In genomic region chr11:94925422-94926270, GRCh38 we compare ENCODE assay signal across 9 cellular contexts.
DNase-seq lines count a peak whose midpoint lies in the region; ATAC-seq lines count a peak whose summit lies in the region.
"Had no signal": no experiment of that assay in that cellular context is flagged by ENCODE, and none has a peak within 500 bp of the region (broad histone marks: within the 10 kb centered on the region; RNA-seq: fewer than 3 reads in every experiment).

No MANE protein-coding gene starts in this region.

- peaks cover 25 to 26% of the 10 kb centered on the region in 2 donors for H3K4me1 Mint-ChIP-seq in effector memory CD8-positive, alpha-beta T cell (ENCODE audit: low read depth in 2 of 2)

- H3K27ac ChIP-seq in skin epidermis = peak overlapping the region in 15 of 21 experiments; percentile 13 to 76 (median 57)

- H3K27ac Mint-ChIP-seq in effector memory CD8-positive, alpha-beta T cell = peak overlapping the region; percentile 70 to 84

- H3K36me3 Mint-ChIP-seq in effector memory CD8-positive, alpha-beta T cell (ENCODE audit: insufficient read depth) = no peaks in the 10 kb centered on the region

- H3K27me3 Mint-ChIP-seq in effector memory CD8-positive, alpha-beta T cell = peaks cover 24 to 30% of the 10 kb centered on the region in 2 donors

- ATAC-seq in GM19452 (IDR thresholded peaks at IDR 0.05; ENCODE audit: unreplicated experiment) (peak; percentile 83), HG03108 (IDR thresholded peaks at IDR 0.05; ENCODE audit: unreplicated experiment) (peak; percentile 86)
- no peak for ATAC-seq in effector memory CD8-positive, alpha-beta T cell (replicated peaks)

- peak overlapping the region; percentile 39 to 45 for H3K4me3 Mint-ChIP-seq in effector memory CD8-positive, alpha-beta T cell

- H3K4me3 ChIP-seq in skin epidermis = no peak overlapping the region

- H3K9me3 Mint-ChIP-seq in effector memory CD8-positive, alpha-beta T cell = no peaks in the 10 kb centered on the region

- no peak for DNase-seq in effector memory CD8-positive, alpha-beta T cell
- DNase-seq in OCI-M1 (lab: John Stamatoyannopoulos, UW) = no peak
- no peak for DNase-seq in stimulated activated CD4-positive, alpha-beta T cell treated with anti-CD3 and anti-CD28 coated beads, Interleukin-2, amount 100 ng/mL, for 24 hours
- no peak for DNase-seq in activated CD8-positive, alpha-beta memory T cell treated with anti-CD3 and anti-CD28 coated beads, Interleukin-2, amount 50 U/mL, for 4 hours
- DNase-seq: glutamatergic neuron, NCI-H146 had no signal
